8 cellular contexts compared by ENCODE assay signal in genomic region chr1:161766102-161766981, GRCh38.
DNase-seq lines count a peak whose midpoint lies in the region; ATAC-seq and TF ChIP-seq lines count a peak whose summit lies in the region.

ATF6 (plus strand) TSS chr1:161766320; CDS start chr1:161766361, 41 bp downstream.

- H3K4me3 ChIP-seq in AG10803 (ENCODE audit: low read length) (peak within 1 kb of the TSS; percentile 96), coronary artery (peak within 1 kb of the TSS; percentile 91)

- peak; percentile 52 for ATAC-seq in GM19043 (IDR thresholded peaks at IDR 0.05; ENCODE audit: low read depth, unreplicated experiment)
- peak; percentile 68 for ATAC-seq in HG03439 (IDR thresholded peaks at IDR 0.05; ENCODE audit: unreplicated experiment)

- H3K27ac ChIP-seq in coronary artery: peak within 1 kb of the TSS; percentile 91 to 93

- DNase-seq in AG10803 (ENCODE audit: low read depth): peak; percentile 94
- peak; percentile 59 to 80 for DNase-seq in NCI-H524 (lab: John Stamatoyannopoulos, UW)
- DNase-seq in activated CD4-positive, alpha-beta T cell treated with anti-CD3 and anti-CD28 coated beads for 48 hours: peak; percentile 87
- DNase-seq in coronary artery (ENCODE audit: low spot score): peak; percentile 94
- peak; percentile 96 for DNase-seq in left kidney (ENCODE audit: low read depth, low spot score)
- peak; percentile 81 for DNase-seq in stimulated activated CD4-positive, alpha-beta T cell treated with anti-CD3 and anti-CD28 coated beads, Interleukin-1b, Interleukin-23, amount 100 ng/mL, for 48 hours

- TF ChIP-seq CTCF in AG10803 (conservative IDR thresholded peaks at IDR 0.05; ENCODE audit: low read length) (no peak), coronary artery (IDR thresholded peaks at IDR 0.05) (no peak)

Comparison
In these comparisons a context has a peak if more than half of its experiments do, and no peak if none do; other contexts are left out.
1. Peak in every context shown above with its lines: DNase-seq, ATAC-seq, H3K4me3 ChIP-seq and H3K27ac ChIP-seq.